13 cellular contexts compared by ENCODE assay signal in genomic region chr1:193700710-193701355, GRCh38.
DNase-seq lines count a peak whose midpoint lies in the region; ATAC-seq, FAIRE-seq and TF ChIP-seq lines count a peak whose summit lies in the region.
"Had no signal": no experiment of that assay in that cellular context is flagged by ENCODE, and none has a peak within 500 bp of the region (broad histone marks: within the 10 kb centered on the region; RNA-seq: fewer than 3 reads in every experiment).

No MANE protein-coding gene starts in this region.

- peak overlapping the region; percentile 0 for H3K4me3 Mint-ChIP-seq in T-helper 17 cell

- peak overlapping the region; percentile 63 for H3K4me2 ChIP-seq in A549

- FAIRE-seq in A549 (lab: Jason Lieb, UNC) = peak; percentile 97

- peaks cover 2% of the 10 kb centered on the region for H3K36me3 Mint-ChIP-seq in T-helper 17 cell (ENCODE audit: low read depth)

- TF ChIP-seq CTCF in A549 (IDR thresholded peaks at IDR 0.05) (no peak), fibroblast of pulmonary artery (IDR thresholded peaks at IDR 0.05; ENCODE audit: low read length, missing control alignments) (no peak), upper lobe of left lung (IDR thresholded peaks at IDR 0.05) (no peak)

- H3K9me3 ChIP-seq in A549 (peaks cover 7% of the 10 kb centered on the region; the same call in 2 of the 3 replicates), T-helper 17 cell (ENCODE audit: control insufficient read depth, low read length, poor library complexity, severe bottlenecking) (no peaks in the 10 kb centered on the region), upper lobe of left lung (no peaks in the 10 kb centered on the region)
- H3K9me3 ChIP-seq: prostate gland had no signal

- ATAC-seq in A549 = peak; percentile 96 to 99
- peak; percentile 60 for ATAC-seq in GM19452 (IDR thresholded peaks at IDR 0.05; ENCODE audit: unreplicated experiment)
- peak; percentile 18 for ATAC-seq in T-helper 17 cell
- ATAC-seq in upper lobe of left lung (ENCODE audit: low FRiP score in 2 of 2) = no peak
- ATAC-seq: esophagus mucosa had no signal

- H3K36me3 ChIP-seq in upper lobe of left lung = no peaks in the 10 kb centered on the region
- H3K36me3 ChIP-seq: adrenal gland, prostate gland had no signal

- TF ChIP-seq EP300 in A549 (IDR thresholded peaks at IDR 0.05) (peak; percentile 25 to 63; a peak in 1 of 5 replicates), upper lobe of left lung (IDR thresholded peaks at IDR 0.05) (no peak)

- H3K27ac ChIP-seq in A549 = peak overlapping the region; percentile 74 to 86
- H3K27ac ChIP-seq in upper lobe of left lung = no peak overlapping the region
- H3K27ac ChIP-seq: adrenal gland, C4-2B, prostate gland had no signal

- TF ChIP-seq POLR2A in A549 (IDR thresholded peaks at IDR 0.05; ENCODE audit: low read length) (no peak), upper lobe of left lung (IDR thresholded peaks at IDR 0.05) (no peak)

- H3K27me3 ChIP-seq in upper lobe of left lung = no peaks in the 10 kb centered on the region
- H3K27me3 ChIP-seq: adrenal gland had no signal

- TF ChIP-seq RAD21 in A549 (conservative IDR thresholded peaks at IDR 0.05 in 1 of 2, IDR thresholded peaks at IDR 0.05 in 1 of 2) = no peak; a peak in 2 of 5 replicates

- no peaks in the 10 kb centered on the region for H3K27me3 Mint-ChIP-seq in T-helper 17 cell

- H3K4me1 Mint-ChIP-seq in T-helper 17 cell = peaks cover 18% of the 10 kb centered on the region

- WGBS in A549 (ENCODE audit: missing lambda C conversion rate) = 0% methylated on average over 3 of the region's 3 CpGs
- 83 to 85% methylated on average over 3 of the region's 3 CpGs for WGBS in upper lobe of left lung, 2 donors

- peak overlapping the region; percentile 14 for H3K27ac Mint-ChIP-seq in T-helper 17 cell

- DNase-seq in A549 (ENCODE audit: low read depth in 1 of 2, low spot score in 1 of 2) = peak; percentile 28 to 71
- DNase-seq in T-helper 17 cell = no peak
- DNase-seq in fibroblast of pulmonary artery (ENCODE audit: low read depth) = peak; percentile 43
- no peak for DNase-seq in activated effector memory CD4-positive, alpha-beta T cell treated with anti-CD3 and anti-CD28 coated beads, Interleukin-2, amount 50 U/mL, for 16 hours
- DNase-seq in upper lobe of left lung = no peak
- DNase-seq in NCI-H2081 treated with DMSO at 0.1 percent for 48 hours (lab: John Stamatoyannopoulos, UW) = no peak
- DNase-seq in DMS 273 treated with DMSO at 0.1 percent for 48 hours (lab: John Stamatoyannopoulos, UW) = no peak
- DNase-seq: adrenal gland had no signal

- H3K4me3 ChIP-seq in A549 (no peak overlapping the region), fibroblast of pulmonary artery (replicated peaks; ENCODE audit: low read depth, low read length) (no peak overlapping the region), upper lobe of left lung (no peak overlapping the region)
- H3K4me3 ChIP-seq: adrenal gland, lung, prostate gland had no signal

- H3K4me1 ChIP-seq in A549 (peaks cover 52% of the 10 kb centered on the region), upper lobe of left lung (no peaks in the 10 kb centered on the region)
- H3K4me1 ChIP-seq: adrenal gland, prostate gland had no signal

- POLR2A ChIA-PET in A549 (lab: Yijun Ruan, JAX) = no interaction called here

- CTCF ChIA-PET in A549 (lab: Yijun Ruan, JAX) = interaction anchor here (0.6 kb wide), 1 partner anchor 207 kb away, joined by 3 read pairs; no protein-coding TSS in a partner anchor

TF ChIP-seq in A549, 52 proteins besides CTCF, POLR2A, EP300 and RAD21 (continues in another document):
- 0 out of 3 replicates have a peak, but pooled peaks have one; percentile 31 for TF ChIP-seq BCL3 (IDR thresholded peaks at IDR 0.05)
- TF ChIP-seq TP53 (CRISPR knock-in tag; IDR thresholded peaks at IDR 0.05) = no peak
- TF ChIP-seq, protein P1, sequence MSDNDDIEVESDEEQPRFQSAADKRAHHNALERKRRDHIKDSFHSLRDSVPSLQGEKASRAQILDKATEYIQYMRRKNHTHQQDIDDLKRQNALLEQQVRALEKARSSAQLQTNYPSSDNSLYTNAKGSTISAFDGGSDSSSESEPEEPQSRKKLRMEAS (IDR thresholded peaks at IDR 0.05) = peak; percentile 42; the same call in 1 of the 2 replicates
- TF ChIP-seq PBX3 (IDR thresholded peaks at IDR 0.05) = no peak
- TF ChIP-seq EHMT2 (IDR thresholded peaks at IDR 0.05; ENCODE audit: low read depth) = no peak
- peak; percentile 99 for TF ChIP-seq FOSL2 (IDR thresholded peaks at IDR 0.05)
- TF ChIP-seq FOSL2 (CRISPR knock-in tag; IDR thresholded peaks at IDR 0.05) = peak; percentile 99
- no peak for TF ChIP-seq HMGXB4 (CRISPR knock-in tag; IDR thresholded peaks at IDR 0.05; ENCODE audit: borderline replicate concordance)
- peak; percentile 35; the same call in 1 of the 3 replicates for TF ChIP-seq SMC3 (IDR thresholded peaks at IDR 0.05)
- TF ChIP-seq, protein P2, sequence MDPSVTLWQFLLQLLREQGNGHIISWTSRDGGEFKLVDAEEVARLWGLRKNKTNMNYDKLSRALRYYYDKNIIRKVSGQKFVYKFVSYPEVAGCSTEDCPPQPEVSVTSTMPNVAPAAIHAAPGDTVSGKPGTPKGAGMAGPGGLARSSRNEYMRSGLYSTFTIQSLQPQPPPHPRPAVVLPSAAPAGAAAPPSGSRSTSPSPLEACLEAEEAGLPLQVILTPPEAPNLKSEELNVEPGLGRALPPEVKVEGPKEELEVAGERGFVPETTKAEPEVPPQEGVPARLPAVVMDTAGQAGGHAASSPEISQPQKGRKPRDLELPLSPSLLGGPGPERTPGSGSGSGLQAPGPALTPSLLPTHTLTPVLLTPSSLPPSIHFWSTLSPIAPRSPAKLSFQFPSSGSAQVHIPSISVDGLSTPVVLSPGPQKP (IDR thresholded peaks at IDR 0.05; ENCODE audit: low read depth, low read length) = no peak
- TF ChIP-seq KDM5A (IDR thresholded peaks at IDR 0.05) = no peak
- no peak for TF ChIP-seq RFX5 (IDR thresholded peaks at IDR 0.05)
- no peak for TF ChIP-seq ZSCAN20 (CRISPR knock-in tag; IDR thresholded peaks at IDR 0.05)
- no peak for TF ChIP-seq KDM1A (IDR thresholded peaks at IDR 0.05; ENCODE audit: low read depth)
- TF ChIP-seq CHD2 (IDR thresholded peaks at IDR 0.05; ENCODE audit: low read length, partially characterized antibody) = no peak
- no peak for TF ChIP-seq NR3C1 (IDR thresholded peaks at IDR 0.05)
- no peak for TF ChIP-seq RARB (CRISPR knock-in tag; IDR thresholded peaks at IDR 0.05)
- no peak for TF ChIP-seq HES2 (IDR thresholded peaks at IDR 0.05)
- peak; percentile 98 for TF ChIP-seq JUNB (IDR thresholded peaks at IDR 0.05)
- TF ChIP-seq CEBPB (IDR thresholded peaks at IDR 0.05) = peak in 1 of 2 experiments; percentile 55; a peak in 1 of 4 replicates
- no peak for TF ChIP-seq PHF8 (IDR thresholded peaks at IDR 0.05; ENCODE audit: borderline replicate concordance, low read depth)
- no peak for TF ChIP-seq ZNF302 (CRISPR knock-in tag; IDR thresholded peaks at IDR 0.05)
- TF ChIP-seq MYC (IDR thresholded peaks at IDR 0.05; ENCODE audit: borderline replicate concordance, low read length) = no peak
- TF ChIP-seq MAZ (IDR thresholded peaks at IDR 0.05; ENCODE audit: borderline replicate concordance, low read depth, low read length) = no peak
- TF ChIP-seq HOXA7 (CRISPR knock-in tag; IDR thresholded peaks at IDR 0.05) = no peak
- TF ChIP-seq SREBF2 (IDR thresholded peaks at IDR 0.05) = no peak
- TF ChIP-seq RNF2 (IDR thresholded peaks at IDR 0.05; ENCODE audit: borderline replicate concordance, low read depth) = no peak

Comparison
In these comparisons a context has a peak if more than half of its experiments do, and no peak if none do; other contexts are left out.
1. ATAC-seq: peak in A549 (2 of 2), GM19452 (single experiment) and T-helper 17 cell (single experiment); none in upper lobe of left lung (0 of 2).
2. DNase-seq: peak in A549 (2 of 2) and fibroblast of pulmonary artery (single experiment); none in T-helper 17 cell (0 of 3), activated effector memory CD4-positive, alpha-beta T cell treated with anti-CD3 and anti-CD28 coated beads, Interleukin-2, amount 50 U/mL, for 16 hours (single experiment), upper lobe of left lung (0 of 2), NCI-H2081 treated with DMSO at 0.1 percent for 48 hours (single experiment) and DMS 273 treated with DMSO at 0.1 percent for 48 hours (single experiment).
3. H3K27ac ChIP-seq: peak in A549 (2 of 2); none in upper lobe of left lung (0 of 4).